12 cellular contexts compared by ENCODE assay signal in genomic region chrX:9611436-9612145, GRCh38.
DNase-seq lines count a peak whose midpoint lies in the region; ATAC-seq and TF ChIP-seq lines count a peak whose summit lies in the region.
"Had no signal": no experiment of that assay in that cellular context is flagged by ENCODE, and none has a peak within 500 bp of the region (broad histone marks: within the 10 kb centered on the region; RNA-seq: fewer than 3 reads in every experiment).

No MANE protein-coding gene starts in this region.

- no peak overlapping the region for H2AFZ ChIP-seq in PC-9

- H3F3A ChIP-seq in PC-9 (ENCODE audit: insufficient read depth, low read depth), result no peaks in the 10 kb centered on the region

- no peak for ATAC-seq in GM18519 (IDR thresholded peaks at IDR 0.05; ENCODE audit: low FRiP score, unreplicated experiment)
- no peak for ATAC-seq in GM21367 (IDR thresholded peaks at IDR 0.05; ENCODE audit: unreplicated experiment)
- ATAC-seq: upper lobe of right lung had no signal

- H3K36me3 Mint-ChIP-seq in activated naive CD4-positive, alpha-beta T cell treated with anti-CD3 and anti-CD28 coated beads, Interleukin-2, amount 10 ng/mL, durations not matched to agents 7 days and 5 days, result no peaks in the 10 kb centered on the region
- no peaks in the 10 kb centered on the region for H3K36me3 Mint-ChIP-seq in activated naive CD4-positive, alpha-beta T cell treated with anti-CD3 and anti-CD28 coated beads for 36 hours (ENCODE audit: low read depth)

- no peaks in the 10 kb centered on the region for H3K79me2 ChIP-seq in PC-9 (ENCODE audit: low read depth)

- BruUV-seq in PC-9 (replicated peaks; lab: Mats Ljungman, UMichigan), result no TSS peak

- H3K4me1 Mint-ChIP-seq in activated naive CD4-positive, alpha-beta T cell treated with anti-CD3 and anti-CD28 coated beads, Interleukin-2, amount 10 ng/mL, durations not matched to agents 7 days and 5 days, result no peaks in the 10 kb centered on the region
- peaks cover 8% of the 10 kb centered on the region for H3K4me1 Mint-ChIP-seq in activated naive CD4-positive, alpha-beta T cell treated with anti-CD3 and anti-CD28 coated beads for 36 hours (ENCODE audit: low read depth)

- H3K9me2 ChIP-seq in PC-9 (ENCODE audit: insufficient read depth), result no peaks in the 10 kb centered on the region

- no peak overlapping the region for H3K4me3 Mint-ChIP-seq in activated naive CD4-positive, alpha-beta T cell treated with anti-CD3 and anti-CD28 coated beads, Interleukin-2, amount 10 ng/mL, durations not matched to agents 7 days and 5 days
- no peak overlapping the region for H3K4me3 Mint-ChIP-seq in activated naive CD4-positive, alpha-beta T cell treated with anti-CD3 and anti-CD28 coated beads for 36 hours
- H3K4me3 Mint-ChIP-seq: neural crest cell had no signal

- H3K36me3 ChIP-seq in PC-9 (ENCODE audit: low read depth), result no peaks in the 10 kb centered on the region
- H3K36me3 ChIP-seq: upper lobe of right lung had no signal

- no peak overlapping the region for H3K27ac ChIP-seq in PC-9
- H3K27ac ChIP-seq: dorsolateral prefrontal cortex, upper lobe of right lung had no signal

- H3K4me2 ChIP-seq in PC-9, result no peak overlapping the region

- H3K27ac Mint-ChIP-seq in activated naive CD4-positive, alpha-beta T cell treated with anti-CD3 and anti-CD28 coated beads, Interleukin-2, amount 10 ng/mL, durations not matched to agents 7 days and 5 days, result peak overlapping the region; percentile 11
- no peak overlapping the region for H3K27ac Mint-ChIP-seq in activated naive CD4-positive, alpha-beta T cell treated with anti-CD3 and anti-CD28 coated beads for 36 hours

- peaks cover 9% of the 10 kb centered on the region; the same call in 1 of the 2 replicates for H3K4me1 ChIP-seq in PC-9 (replicated peaks; ENCODE audit: insufficient read depth)
- H3K4me1 ChIP-seq: upper lobe of right lung had no signal

- H3K27me3 ChIP-seq in PC-9 (ENCODE audit: insufficient read depth, low read depth), result no peaks in the 10 kb centered on the region
- H3K27me3 ChIP-seq: upper lobe of right lung had no signal

- DNase-seq in activated naive CD4-positive, alpha-beta T cell treated with anti-CD3 and anti-CD28 coated beads, Interleukin-2, amount 10 ng/mL, durations not matched to agents 7 days and 5 days, result no peak
- DNase-seq in activated naive CD4-positive, alpha-beta T cell treated with anti-CD3 and anti-CD28 coated beads for 36 hours, result no peak
- DNase-seq in NCI-H1092 treated with DMSO at 0.1 percent for 48 hours (lab: John Stamatoyannopoulos, UW) (peak; percentile 77), cerebellar cortex (ENCODE audit: low spot score) (peak; percentile 28), PC-9 (no peak), DMS79 (lab: John Stamatoyannopoulos, UW) (no peak)
- DNase-seq: DND-41, upper lobe of right lung had no signal

- no peaks in the 10 kb centered on the region for H3K27me3 Mint-ChIP-seq in activated naive CD4-positive, alpha-beta T cell treated with anti-CD3 and anti-CD28 coated beads, Interleukin-2, amount 10 ng/mL, durations not matched to agents 7 days and 5 days
- no peaks in the 10 kb centered on the region for H3K27me3 Mint-ChIP-seq in activated naive CD4-positive, alpha-beta T cell treated with anti-CD3 and anti-CD28 coated beads for 36 hours (ENCODE audit: low read depth)

- POLR2A ChIA-PET in PC-9 (lab: Charles Lee; ENCODE audit: unreplicated experiment), result no interaction called here

- no peak for TF ChIP-seq CTCF in PC-9 (conservative IDR thresholded peaks at IDR 0.05)

- intact Hi-C loops in activated naive CD4-positive, alpha-beta T cell treated with anti-CD3 and anti-CD28 coated beads for 36 hours (cut with micrococcal nuclease), result no loop called here
- intact Hi-C loops in PC-9 (cut with micrococcal nuclease; ENCODE audit: unreplicated experiment), result no loop called here

- no peaks in the 10 kb centered on the region; the same call in 1 of the 2 replicates for H4K20me1 ChIP-seq in PC-9 (ENCODE audit: insufficient read depth)

- CTCF ChIA-PET in activated naive CD4-positive, alpha-beta T cell treated with anti-CD3 and anti-CD28 coated beads, Interleukin-2, amount 10 ng/mL, durations not matched to agents 7 days and 5 days (lab: Charles Lee), result no interaction called here
- CTCF ChIA-PET in activated naive CD4-positive, alpha-beta T cell treated with anti-CD3 and anti-CD28 coated beads for 36 hours (lab: Charles Lee), result no interaction called here
- CTCF ChIA-PET in PC-9 (lab: Charles Lee), result no interaction called here

- no peaks in the 10 kb centered on the region for H3K9me3 Mint-ChIP-seq in activated naive CD4-positive, alpha-beta T cell treated with anti-CD3 and anti-CD28 coated beads, Interleukin-2, amount 10 ng/mL, durations not matched to agents 7 days and 5 days
- no peaks in the 10 kb centered on the region for H3K9me3 Mint-ChIP-seq in activated naive CD4-positive, alpha-beta T cell treated with anti-CD3 and anti-CD28 coated beads for 36 hours

- H3K4me3 ChIP-seq in PC-9, result no peak overlapping the region
- H3K4me3 ChIP-seq: dorsolateral prefrontal cortex, upper lobe of right lung had no signal

- no peaks in the 10 kb centered on the region for H3K9me3 ChIP-seq in PC-9 (ENCODE audit: insufficient read depth, low read depth)
- H3K9me3 ChIP-seq: upper lobe of right lung had no signal

Comparison
In these comparisons a context has a peak if more than half of its experiments do, and no peak if none do; other contexts are left out.
1. DNase-seq: peak in NCI-H1092 treated with DMSO at 0.1 percent for 48 hours (single experiment) and cerebellar cortex (single experiment); none in activated naive CD4-positive, alpha-beta T cell treated with anti-CD3 and anti-CD28 coated beads, Interleukin-2, amount 10 ng/mL, durations not matched to agents 7 days and 5 days (single experiment), activated naive CD4-positive, alpha-beta T cell treated with anti-CD3 and anti-CD28 coated beads for 36 hours (single experiment), PC-9 (0 of 2) and DMS79 (single experiment).